Comparison of ENCODE assay signal across 8 cellular contexts in genomic region chr14:22099942-22100763, GRCh38.
DNase-seq lines count a peak whose midpoint lies in the region; ATAC-seq and TF ChIP-seq lines count a peak whose summit lies in the region.

No MANE protein-coding gene starts in this region.

- H3K9ac ChIP-seq in Loucy (ENCODE audit: low read depth, low read length, poor library complexity, severe bottlenecking): peak overlapping the region; percentile 12

- no peaks in the 10 kb centered on the region for H4K20me1 ChIP-seq in Loucy (ENCODE audit: insufficient read depth, low read length, poor library complexity, severe bottlenecking)

- H3K4me3 ChIP-seq in Loucy (ENCODE audit: low read length, poor library complexity, severe bottlenecking) (no peak overlapping the region), mucosa of descending colon (no peak overlapping the region)
- no peak overlapping the region for H3K4me3 ChIP-seq in effector memory CD4-positive, alpha-beta T cell (ENCODE audit: insufficient read depth, low read depth, low read length, poor library complexity, severe bottlenecking)

- peak overlapping the region; percentile 31 for H3K4me2 ChIP-seq in Loucy (ENCODE audit: low read depth, low read length, poor library complexity, severe bottlenecking)

- peaks cover 43% of the 10 kb centered on the region for H3K27me3 Mint-ChIP-seq in activated B cell treated with CpG ODN at 0.5 μM for 24 hours

- no peak overlapping the region for H3K4me3 Mint-ChIP-seq in activated B cell treated with CpG ODN at 0.5 μM for 24 hours

- CTCF ChIA-PET in activated B cell treated with CpG ODN at 0.5 μM for 24 hours (lab: Charles Lee): interaction anchor here (0.7 to 1.4 kb wide), 4 partner anchors 16 to 187 kb away, joined by 3 to 6 read pairs (median 3); no protein-coding TSS in a partner anchor

- H3K36me3 Mint-ChIP-seq in activated B cell treated with CpG ODN at 0.5 μM for 24 hours (ENCODE audit: low read depth): no peaks in the 10 kb centered on the region

- H3K79me2 ChIP-seq in Loucy (ENCODE audit: insufficient read depth, low read length): no peaks in the 10 kb centered on the region

- DNase-seq in EH (ENCODE audit: low read depth) (peak; percentile 9), activated B cell treated with CpG ODN at 0.5 μM for 24 hours (no peak), mucosa of descending colon (peak; percentile 44 to 66 (median 47)), 8988T (no peak)
- DNase-seq in effector memory CD4-positive, alpha-beta T cell: peak; percentile 9 to 38 (median 36)
- peak; percentile 29 for DNase-seq in stimulated activated naive CD8-positive, alpha-beta T cell treated with anti-CD3 and anti-CD28 coated beads, Interleukin-15, Interleukin-2, amounts not matched to agents 100 U/mL and 50 U/mL, for 24 hours

- H3K4me1 Mint-ChIP-seq in activated B cell treated with CpG ODN at 0.5 μM for 24 hours: no peaks in the 10 kb centered on the region

- H3F3A ChIP-seq in Loucy (ENCODE audit: low read depth): no peaks in the 10 kb centered on the region

- no peaks in the 10 kb centered on the region for H3K9me2 ChIP-seq in Loucy (replicated peaks; ENCODE audit: low read depth, low read length)

- ATAC-seq in GM21423 (IDR thresholded peaks at IDR 0.05; ENCODE audit: unreplicated experiment) (peak; percentile 55), activated B cell treated with CpG ODN at 0.5 μM for 24 hours (ENCODE audit: low read depth) (peak; percentile 49), mucosa of descending colon (peak; percentile 86)
- ATAC-seq in stimulated activated naive CD8-positive, alpha-beta T cell treated with anti-CD3 and anti-CD28 coated beads, Interleukin-15, Interleukin-2, amounts not matched to agents 100 U/mL and 50 U/mL, for 24 hours: peak; percentile 82

- H3K36me3 ChIP-seq in Loucy (ENCODE audit: insufficient read depth, low read length): no peaks in the 10 kb centered on the region
- no peaks in the 10 kb centered on the region for H3K36me3 ChIP-seq in effector memory CD4-positive, alpha-beta T cell (ENCODE audit: control insufficient read depth, insufficient read depth, low read length)
- no peaks in the 10 kb centered on the region for H3K36me3 ChIP-seq in mucosa of descending colon (ENCODE audit: low read depth)

- no peak overlapping the region for H3K27ac ChIP-seq in effector memory CD4-positive, alpha-beta T cell (ENCODE audit: insufficient read depth, low read length, poor library complexity, severe bottlenecking)

- POLR2A ChIA-PET in activated B cell treated with CpG ODN at 0.5 μM for 24 hours (lab: Charles Lee): no interaction called here

- H3K9me3 Mint-ChIP-seq in activated B cell treated with CpG ODN at 0.5 μM for 24 hours: peaks cover 4% of the 10 kb centered on the region

- peaks cover 58% of the 10 kb centered on the region for H3K4me1 ChIP-seq in Loucy (ENCODE audit: insufficient read depth, low read length, poor library complexity, severe bottlenecking)
- peaks cover 14% of the 10 kb centered on the region for H3K4me1 ChIP-seq in effector memory CD4-positive, alpha-beta T cell (ENCODE audit: control insufficient read depth, insufficient read depth, low read length, poor library complexity, severe bottlenecking)
- H3K4me1 ChIP-seq in mucosa of descending colon (ENCODE audit: low read depth): no peaks in the 10 kb centered on the region

- H3K27me3 ChIP-seq in Loucy (ENCODE audit: insufficient read depth, low read length, poor library complexity, severe bottlenecking): no peaks in the 10 kb centered on the region
- H3K27me3 ChIP-seq in effector memory CD4-positive, alpha-beta T cell (replicated peaks; ENCODE audit: control insufficient read depth, insufficient read depth, low read length, poor library complexity, severe bottlenecking): no peaks in the 10 kb centered on the region

- intact Hi-C loops in activated B cell treated with CpG ODN at 0.5 μM for 24 hours (cut with micrococcal nuclease): loop anchor here (1.0 kb wide), 3 partner anchors 53 to 186 kb away; no protein-coding TSS in a partner anchor
- intact Hi-C loops in mucosa of descending colon (cut with DNase I, micrococcal nuclease): no loop called here

- H3K9me3 ChIP-seq in Loucy (ENCODE audit: insufficient read depth, low read depth, low read length) (no peaks in the 10 kb centered on the region), mucosa of descending colon (no peaks in the 10 kb centered on the region)
- no peaks in the 10 kb centered on the region for H3K9me3 ChIP-seq in effector memory CD4-positive, alpha-beta T cell (ENCODE audit: control insufficient read depth, low read length)

- no peak overlapping the region for H3K27ac Mint-ChIP-seq in activated B cell treated with CpG ODN at 0.5 μM for 24 hours

- TF ChIP-seq CTCF in Loucy (conservative IDR thresholded peaks at IDR 0.05; ENCODE audit: low read length) (peak; percentile 88), activated B cell treated with CpG ODN at 0.5 μM for 24 hours (IDR thresholded peaks at IDR 0.05) (no peak), mucosa of descending colon (IDR thresholded peaks at IDR 0.05) (no peak)

- peak overlapping the region; percentile 83; the same call in 1 of the 2 replicates for H2AFZ ChIP-seq in Loucy (ENCODE audit: low read length)

Comparison
In these comparisons a context has a peak if more than half of its experiments do, and no peak if none do; other contexts are left out.
1. DNase-seq: peak in EH (single experiment), effector memory CD4-positive, alpha-beta T cell (3 of 3), mucosa of descending colon (3 of 3) and stimulated activated naive CD8-positive, alpha-beta T cell treated with anti-CD3 and anti-CD28 coated beads, Interleukin-15, Interleukin-2, amounts not matched to agents 100 U/mL and 50 U/mL, for 24 hours (single experiment); none in activated B cell treated with CpG ODN at 0.5 μM for 24 hours (single experiment) and 8988T (single experiment).
2. Peak in every context shown above with its lines, with median percentiles within 50 percentile points of each other: ATAC-seq.